ENCODE assay signal across 22 cellular contexts in the genomic region with DNA sequence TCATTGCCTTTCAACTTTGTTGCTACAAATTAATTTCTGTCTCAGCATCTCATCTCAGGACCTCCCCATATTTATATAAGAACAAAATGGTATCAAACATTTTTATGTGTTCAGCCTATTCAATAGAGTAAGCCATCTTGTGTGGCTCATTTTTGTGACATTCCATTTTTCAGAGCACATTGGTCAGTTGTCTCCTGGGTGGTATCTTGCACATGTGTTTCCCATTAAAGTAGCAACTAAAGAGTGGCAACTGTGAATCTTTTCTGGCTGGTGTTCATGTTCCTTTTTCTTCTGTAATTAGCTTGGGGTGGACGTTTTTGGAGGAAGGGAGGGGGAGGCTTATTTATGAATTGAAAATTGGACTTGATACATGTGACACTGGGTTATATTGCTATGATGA. TPM values are rescaled to one million over a fixed set of nuclear protein-coding genes. Genes with fewer than 3 reads are reported as not detected.
"Had no signal": no experiment of that assay in that cellular context is flagged by ENCODE, and none has a peak within 500 bp of the region (broad histone marks: within the 10 kb centered on the region; RNA-seq: fewer than 3 reads in every experiment).

No MANE protein-coding gene starts in this region.

- DNase-seq: effector memory CD4-positive, alpha-beta T cell; erythroblast; esophagus squamous epithelium; gastrocnemius medialis; head of caudate nucleus; left ventricle myocardium superior; lower lobe of right lung; naive thymus-derived CD8-positive, alpha-beta T cell; nephron progenitor cell; nucleus accumbens; posterior cingulate gyrus; psoas muscle; right cardiac atrium; sigmoid colon; stimulated activated CD4-positive, alpha-beta T cell treated with anti-CD3 and anti-CD28 coated beads, Interleukin-2, amount 100 ng/mL, for 24 hours; stimulated activated CD4-positive, alpha-beta T cell treated with anti-CD3 and anti-CD28 coated beads, Interleukin-4, amount 100 ng/mL, for 24 hours; stimulated activated naive CD4-positive, alpha-beta T cell treated with Interleukin-2 at 50 U/mL for 16 hours; stomach; thyroid gland; trophoblast cell had no signal

- H3K4me3 ChIP-seq: esophagus squamous epithelium, gastrocnemius medialis, lower lobe of right lung, psoas muscle, sigmoid colon, stomach, thyroid gland, vagina had no signal

- H3K36me3 ChIP-seq: esophagus squamous epithelium, gastrocnemius medialis, lower lobe of right lung, sigmoid colon, stomach, thyroid gland, vagina had no signal

- H3K4me1 ChIP-seq: gastrocnemius medialis, lower lobe of right lung, psoas muscle, vagina had no signal

- H3K27ac ChIP-seq: esophagus squamous epithelium, gastrocnemius medialis, lower lobe of right lung, psoas muscle, sigmoid colon, stomach, thyroid gland, vagina had no signal

- H3K27me3 ChIP-seq: esophagus squamous epithelium, gastrocnemius medialis, sigmoid colon, stomach, thyroid gland, vagina had no signal

- H3K9me3 ChIP-seq: esophagus squamous epithelium, gastrocnemius medialis, lower lobe of right lung, psoas muscle, sigmoid colon, stomach, thyroid gland, vagina had no signal

- ATAC-seq: gastrocnemius medialis; left ventricle myocardium superior; lower lobe of right lung; naive thymus-derived CD8-positive, alpha-beta T cell; psoas muscle; right cardiac atrium; stimulated activated effector memory CD8-positive, alpha-beta T cell treated with anti-CD3 and anti-CD28 coated beads, Interleukin-12 subunit alpha, Interleukin-12 subunit beta, amount 100 ng/mL, for 72 hours had no signal

RNA-seq across cellular contexts. Expression of a gene that starts 45.3 kb away (rescaled TPM):
- total RNA-seq: naive thymus-derived CD8-positive, alpha-beta T cell had no signal
- polyA plus RNA-seq: naive thymus-derived CD8-positive, alpha-beta T cell had no signal
